In the genomic region with DNA sequence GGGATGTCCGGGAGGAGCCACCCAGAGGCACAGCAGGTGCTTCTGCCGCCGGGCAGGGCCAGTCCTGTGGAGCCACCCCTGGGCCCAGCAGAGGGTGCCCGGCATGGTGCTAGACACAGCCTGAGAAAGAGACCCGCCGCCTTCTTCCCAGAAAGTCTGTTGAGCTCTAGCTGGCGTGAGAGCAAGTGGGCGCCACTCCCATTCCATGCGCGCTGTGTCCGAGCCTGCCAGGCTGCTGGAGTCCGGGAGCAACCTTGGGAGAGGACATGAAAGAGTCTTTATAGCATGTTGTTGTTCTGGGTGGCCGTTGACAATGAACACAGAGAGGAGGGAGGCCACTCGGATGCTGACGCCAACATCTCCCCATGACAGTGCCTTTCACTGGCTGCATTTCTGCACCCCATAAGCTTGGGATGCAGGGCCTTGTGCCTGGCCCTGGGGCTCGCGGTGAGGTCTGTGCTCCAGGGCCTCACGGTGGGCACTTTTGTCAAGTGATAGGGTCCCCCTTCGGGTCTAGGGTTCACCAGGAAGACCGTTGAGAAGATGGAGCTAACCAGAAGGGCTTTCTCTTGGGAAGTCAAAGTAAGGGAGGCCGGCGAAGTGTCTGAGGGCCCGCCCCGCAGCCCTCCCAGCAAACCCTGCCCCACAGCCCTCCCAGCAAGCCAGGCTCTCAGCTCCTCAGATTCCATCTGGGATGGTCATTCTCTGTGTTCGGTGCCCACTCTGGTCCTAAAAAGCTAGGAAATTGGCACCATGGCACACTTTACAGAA, we compare ENCODE assay signal across 12 cellular contexts.
DNase-seq lines count a peak whose midpoint lies in the region; ATAC-seq lines count a peak whose summit lies in the region.
"Had no signal": no experiment of that assay in that cellular context is flagged by ENCODE, and none has a peak within 500 bp of the region (broad histone marks: within the 10 kb centered on the region; RNA-seq: fewer than 3 reads in every experiment).

No MANE protein-coding gene starts in this region.

- peak; percentile 24 to 93 (median 78) for DNase-seq in amygdala (lab: John Stamatoyannopoulos, UW)
- peak; percentile 96 for DNase-seq in globus pallidus (ENCODE audit: low spot score)
- DNase-seq in midbrain (lab: John Stamatoyannopoulos, UW): peak; percentile 91
- DNase-seq in superior temporal gyrus (ENCODE audit: extremely low spot score): peak; percentile 91
- DNase-seq in NCI-H128 (lab: John Stamatoyannopoulos, UW; ENCODE audit: unreplicated experiment): no peak
- no peak for DNase-seq in HK-2 (ENCODE audit: unreplicated experiment)
- DNase-seq: DMS153, NCI-H1417, NCI-H1930, NCI-H774, SHP77 had no signal

- ATAC-seq in HG03039 (IDR thresholded peaks at IDR 0.05; ENCODE audit: unreplicated experiment): no peak

Comparison
In these comparisons a context has a peak if more than half of its experiments do, and no peak if none do; other contexts are left out.
1. DNase-seq: peak in amygdala (56 of 56), globus pallidus (single experiment), midbrain (single experiment) and superior temporal gyrus (single experiment); none in NCI-H128 (single experiment) and HK-2 (single experiment).